Comparison of ENCODE assay signal across 1 cellular context in genomic region chr2:241673797-241674725, GRCh38.
TF ChIP-seq lines count a peak whose summit lies in the region.

No MANE protein-coding gene starts in this region.

TF ChIP-seq in IMR-90, 13 proteins besides CTCF, POLR2A, EP300 and RAD21:
- TF ChIP-seq RCOR1 (IDR thresholded peaks at IDR 0.05; ENCODE audit: insufficient replicate concordance, low read length) (no peak), RFX5 (IDR thresholded peaks at IDR 0.05; ENCODE audit: low read depth, low read length) (no peak), USF2 (IDR thresholded peaks at IDR 0.05; ENCODE audit: low read depth, low read length) (no peak), BHLHE40 (IDR thresholded peaks at IDR 0.05; ENCODE audit: low read depth, low read length) (no peak), SMC3 (IDR thresholded peaks at IDR 0.05; ENCODE audit: low read depth, low read length) (no peak), MAFK (IDR thresholded peaks at IDR 0.05; ENCODE audit: low read depth, low read length) (no peak), MXI1 (IDR thresholded peaks at IDR 0.05; ENCODE audit: borderline replicate concordance, low read depth, low read length) (no peak), NFE2L2 (IDR thresholded peaks at IDR 0.05; ENCODE audit: low read depth, low read length) (no peak), ELK1 (IDR thresholded peaks at IDR 0.05; ENCODE audit: borderline replicate concordance, low read depth, low read length) (no peak), MAZ (IDR thresholded peaks at IDR 0.05; ENCODE audit: borderline replicate concordance, low read depth, low read length) (no peak), CEBPB (IDR thresholded peaks at IDR 0.05; ENCODE audit: low read depth, low read length) (no peak), CHD1 (IDR thresholded peaks at IDR 0.05; ENCODE audit: low read depth, low read length) (no peak)
TF ChIP-seq in IMR-90: peak in this region for 0.
